16 cellular contexts compared by ENCODE assay signal in genomic region chrY:7529416-7529815, GRCh38.
"Had no signal": no experiment of that assay in that cellular context is flagged by ENCODE, and none has a peak within 500 bp of the region (broad histone marks: within the 10 kb centered on the region; RNA-seq: fewer than 3 reads in every experiment).

No MANE protein-coding gene starts in this region.

- ATAC-seq: lower lobe of right lung, right cardiac atrium had no signal

- DNase-seq: activated CD4-positive, alpha-beta memory T cell treated with anti-CD3 and anti-CD28 coated beads, Interleukin-2, amount 10 ng/mL, durations not matched to agents 7 days and 5 days; activated gamma-delta T cell treated with Interleukin-2 at 50 U/mL for 16 hours; activated naive CD8-positive, alpha-beta T cell treated with anti-CD3 and anti-CD28 coated beads for 36 hours; activated T-cell treated with anti-CD3 and anti-CD28 coated beads, Interleukin-2, amount 50 U/mL, for 48 hours; anterior cingulate cortex; effector CD4-positive, alpha-beta T cell; immature natural killer cell; lower lobe of right lung; midbrain; naive B cell; right cardiac atrium; stimulated activated CD4-positive, alpha-beta T cell treated with anti-CD3 and anti-CD28 coated beads, Interleukin-12 subunit alpha, Interleukin-12 subunit beta, amount 100 ng/mL, for 4 hours; stimulated activated naive CD4-positive, alpha-beta T cell; SW 1271 had no signal

- H3K4me3 ChIP-seq: cardiac muscle cell, lower lobe of right lung, suprapubic skin had no signal
